In the genomic region with DNA sequence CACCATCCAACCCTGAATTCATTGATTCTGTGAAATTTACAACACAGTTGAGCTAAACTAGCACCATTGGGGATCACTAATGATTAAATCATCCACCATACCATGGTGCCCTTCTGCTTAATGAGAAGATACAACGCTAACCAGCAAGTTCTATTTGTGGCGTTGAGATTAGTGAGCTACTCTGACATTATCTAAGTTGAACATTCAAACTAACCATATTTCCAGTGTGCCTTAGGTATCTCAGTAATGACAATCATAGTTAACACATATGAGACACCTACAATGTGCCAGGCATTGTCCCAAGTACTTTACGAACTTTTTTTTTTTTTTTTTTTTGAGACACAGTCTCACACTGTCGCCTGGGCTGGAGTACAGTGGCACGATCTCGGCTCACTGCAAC, we compare ENCODE assay signal across 18 cellular contexts.
"Had no signal": no experiment of that assay in that cellular context is flagged by ENCODE, and none has a peak within 500 bp of the region (broad histone marks: within the 10 kb centered on the region; RNA-seq: fewer than 3 reads in every experiment).

No MANE protein-coding gene starts in this region.

- H3K4me1 ChIP-seq: SJCRH30 had no signal

- H3K4me3 ChIP-seq: SJCRH30 had no signal

- ATAC-seq: HepG2 had no signal

- H3K9me3 ChIP-seq: SJCRH30 had no signal

- H3K27me3 ChIP-seq: SJCRH30 had no signal

- H3K36me3 ChIP-seq: SJCRH30 had no signal

- H3K27ac ChIP-seq: KMS-11, SJCRH30 had no signal

- DNase-seq: IMR-90, Kasumi-1, MM.1S, NCI-H1092 treated with DMSO at 0.1 percent for 48 hours, NCI-H1436, NCI-H1694, NCI-H187 treated with DMSO at 0.1 percent for 48 hours, NCI-H2029 treated with DMSO at 0.1 percent for 48 hours, NCI-H2171 treated with DMSO at 0.1 percent for 48 hours, NCI-H345, NCI-H446 treated with DMSO at 0.1 percent for 48 hours, NCI-H510A treated with DMSO at 0.1 percent for 48 hours, NCI-H526, RPMI8226, SHP77 treated with DMSO at 0.1 percent for 48 hours, SJCRH30 had no signal
